In the genomic region with DNA sequence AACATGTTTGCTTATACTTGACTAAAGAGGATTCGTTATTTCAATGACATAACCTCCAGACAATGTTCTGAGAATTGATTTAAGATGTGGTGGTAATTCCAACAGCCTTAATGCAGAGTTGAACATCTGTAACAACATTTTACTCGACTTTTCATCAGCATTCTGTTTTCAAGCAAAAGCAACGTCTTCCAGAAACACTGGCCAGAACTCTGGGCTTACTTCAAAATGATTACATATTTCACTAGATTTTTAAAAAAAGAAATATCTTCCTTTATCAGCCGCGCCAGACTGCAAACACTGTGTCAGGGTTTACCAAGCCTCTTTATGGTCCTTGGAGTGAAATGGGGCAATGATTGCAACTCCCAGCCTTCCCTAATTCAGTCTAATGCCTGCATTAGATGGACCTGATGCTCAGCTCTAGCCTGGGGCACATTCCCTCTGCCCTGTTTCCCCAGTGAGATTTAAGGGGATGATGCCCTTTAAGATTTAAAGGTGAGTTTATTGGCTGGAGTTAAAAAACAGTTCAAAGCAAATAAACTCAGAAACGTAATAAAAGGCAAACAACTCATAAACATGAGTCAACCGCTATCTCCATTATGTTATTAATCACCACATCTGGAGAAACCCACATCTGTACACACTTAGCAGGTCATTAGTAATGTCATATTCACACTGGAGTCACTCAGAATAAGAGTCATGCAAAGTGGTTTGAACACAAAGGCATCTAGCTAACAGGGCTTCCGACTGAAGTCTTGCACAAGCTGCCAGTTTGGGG, we compare ENCODE assay signal across 19 cellular contexts.
DNase-seq lines count a peak whose midpoint lies in the region; ATAC-seq and TF ChIP-seq lines count a peak whose summit lies in the region.
"Had no signal": no experiment of that assay in that cellular context is flagged by ENCODE, and none has a peak within 500 bp of the region (broad histone marks: within the 10 kb centered on the region; RNA-seq: fewer than 3 reads in every experiment).

No MANE protein-coding gene starts in this region.

- DNase-seq in EH (ENCODE audit: low read depth), result peak; percentile 77
- peak; percentile 69 for DNase-seq in RKO (ENCODE audit: low spot score)
- DNase-seq in fibroblast of lung (ENCODE audit: low read depth in 2 of 2), result peak; percentile 14 to 31
- no peak for DNase-seq in sciatic nerve (ENCODE audit: low spot score)
- DNase-seq in NCI-H69 (lab: John Stamatoyannopoulos, UW), result no peak
- DNase-seq in NCI-H2081 treated with DMSO at 0.1 percent for 48 hours (lab: John Stamatoyannopoulos, UW), result no peak
- no peak for DNase-seq in NOMO-1 (lab: John Stamatoyannopoulos, UW; ENCODE audit: unreplicated experiment in 2 of 2)
- no peak for DNase-seq in RPMI8226
- DNase-seq: aorta; DMS53; left ventricle myocardium inferior; naive thymus-derived CD8-positive, alpha-beta T cell; NCI-H1417 treated with DMSO at 0.1 percent for 48 hours; NCI-H2227 treated with DMSO at 0.1 percent for 48 hours; stimulated activated CD4-positive, alpha-beta T cell treated with anti-CD3 and anti-CD28 coated beads, Interleukin-2, amount 100 ng/mL, for 48 hours; tibial artery had no signal

- no peaks in the 10 kb centered on the region for H4K20me1 ChIP-seq in fibroblast of lung (ENCODE audit: control insufficient read depth, extremely low read depth, insufficient read depth, low read length)
- H4K20me1 ChIP-seq: BLaER1 had no signal

- H3K79me2 ChIP-seq in fibroblast of lung (ENCODE audit: control insufficient read depth, insufficient read depth, low read length), result no peaks in the 10 kb centered on the region

- H3K4me2 ChIP-seq in fibroblast of lung (ENCODE audit: extremely low read depth, insufficient read depth, low read length), result no peak overlapping the region
- H3K4me2 ChIP-seq: BLaER1 had no signal

- H3K27ac ChIP-seq in fibroblast of lung (ENCODE audit: insufficient read depth, low read length), result no peak overlapping the region
- H3K27ac ChIP-seq: BLaER1, esophagus muscularis mucosa, left ventricle myocardium inferior, tibial artery had no signal

- H2AFZ ChIP-seq in fibroblast of lung (ENCODE audit: low read length), result no peak overlapping the region

- H3K9me3 ChIP-seq in fibroblast of lung (ENCODE audit: control insufficient read depth, insufficient read depth, low read depth, low read length), result no peaks in the 10 kb centered on the region
- H3K9me3 ChIP-seq: BLaER1, esophagus muscularis mucosa, left ventricle myocardium inferior, tibial artery had no signal

- H3K27me3 ChIP-seq in fibroblast of lung (ENCODE audit: control insufficient read depth, insufficient read depth, low read length), result no peaks in the 10 kb centered on the region
- H3K27me3 ChIP-seq: BLaER1, esophagus muscularis mucosa, tibial artery had no signal

- TF ChIP-seq CTCF in fibroblast of lung (conservative IDR thresholded peaks at IDR 0.05 in 1 of 2, IDR thresholded peaks at IDR 0.05 in 1 of 2; ENCODE audit: low read depth in 1 of 2, low read length in 2 of 2), result no peak

- no peak overlapping the region for H3K9ac ChIP-seq in fibroblast of lung (ENCODE audit: insufficient read depth, low read length)
- H3K9ac ChIP-seq: BLaER1 had no signal

- H3K4me1 ChIP-seq in fibroblast of lung (ENCODE audit: control insufficient read depth, extremely low read depth, insufficient read depth, low read length), result no peaks in the 10 kb centered on the region
- H3K4me1 ChIP-seq: left ventricle myocardium inferior, tibial artery had no signal

- H3K36me3 ChIP-seq in fibroblast of lung (ENCODE audit: control insufficient read depth, insufficient read depth, low read length), result no peaks in the 10 kb centered on the region
- H3K36me3 ChIP-seq: BLaER1, left ventricle myocardium inferior had no signal

- ATAC-seq in sciatic nerve, result peak; percentile 73
- ATAC-seq: GM12878; naive thymus-derived CD8-positive, alpha-beta T cell had no signal

- H3K4me3 ChIP-seq in fibroblast of lung (replicated peaks in 1 of 4; ENCODE audit: control extremely low read depth in 1 of 4, insufficient read depth in 1 of 4, low read depth in 3 of 4, low read length in 4 of 4), result no peak overlapping the region
- H3K4me3 ChIP-seq: BLaER1, esophagus muscularis mucosa, GM12878, left ventricle myocardium inferior, tibial artery had no signal

- intact Hi-C loops in sciatic nerve (cut with DNase I), result no loop called here

Comparison
In these comparisons a context has a peak if more than half of its experiments do, and no peak if none do; other contexts are left out.
1. DNase-seq: peak in EH (single experiment), RKO (single experiment) and fibroblast of lung (2 of 2); none in sciatic nerve (single experiment), NCI-H69 (single experiment), NCI-H2081 treated with DMSO at 0.1 percent for 48 hours (single experiment), NOMO-1 (0 of 2) and RPMI8226 (single experiment).